In genomic region chr6:150600003-150600301, GRCh38 we compare ENCODE assay signal across 9 cellular contexts. TPM values are rescaled to one million over a fixed set of nuclear protein-coding genes. Genes with fewer than 3 reads are reported as not detected.
A peak's percentile ranks its signal among the peaks of the same experiment; 100 is the strongest.
DNase-seq lines count a peak whose midpoint lies in the region; ATAC-seq and TF ChIP-seq lines count a peak whose summit lies in the region.
"Had no signal": no experiment of that assay in that cellular context is flagged by ENCODE, and none has a peak within 500 bp of the region (broad histone marks: within the 10 kb centered on the region; RNA-seq: fewer than 3 reads in every experiment).

No MANE protein-coding gene starts in this region.

- H3K27me3 ChIP-seq in BLaER1 treated with 17β-estradiol and CSF1 and Interleukin-3, amounts not matched to agents 10 nM and 100 nM, result peaks cover 44 to 89% (median 51%) of the 10 kb centered on the region in 11 experiments
- H3K27me3 ChIP-seq in mucosa of stomach (ENCODE audit: control insufficient read depth, insufficient read depth, low read length), result no peaks in the 10 kb centered on the region
- H3K27me3 ChIP-seq in BE2C, result peaks cover 58% of the 10 kb centered on the region

- peak overlapping the region in 8 of 11 experiments; percentile 15 to 55 (median 28); a peak in 8 of 22 replicates for H3K27ac ChIP-seq in BLaER1 treated with 17β-estradiol and CSF1 and Interleukin-3, amounts not matched to agents 10 nM and 100 nM

- peaks cover 6% of the 10 kb centered on the region for H3K36me3 Mint-ChIP-seq in central memory CD8-positive, alpha-beta T cell (ENCODE audit: insufficient read depth)

- peak overlapping the region; percentile 62 to 80 (median 74) for H3K4me3 ChIP-seq in BLaER1 treated with 17β-estradiol and CSF1 and Interleukin-3, amounts not matched to agents 10 nM and 100 nM
- H3K4me3 ChIP-seq in mucosa of stomach (ENCODE audit: low read length), result peak overlapping the region; percentile 58
- H3K4me3 ChIP-seq in BE2C (ENCODE audit: low read depth, low read length), result no peak overlapping the region

- peak overlapping the region; percentile 58 to 80 (median 66) for H3K9ac ChIP-seq in BLaER1 treated with 17β-estradiol and CSF1 and Interleukin-3, amounts not matched to agents 10 nM and 100 nM
- H3K9ac ChIP-seq in mucosa of stomach (ENCODE audit: low read length), result peak overlapping the region; percentile 67

- peaks cover 0 to 24% (median 0%) of the 10 kb centered on the region in 11 experiments; a peak in 5 of 22 replicates for H4K20me1 ChIP-seq in BLaER1 treated with 17β-estradiol and CSF1 and Interleukin-3, amounts not matched to agents 10 nM and 100 nM

- peak overlapping the region; percentile 94 to 100 (median 99) for H3K4me2 ChIP-seq in BLaER1 treated with 17β-estradiol and CSF1 and Interleukin-3, amounts not matched to agents 10 nM and 100 nM

- H3K4me1 Mint-ChIP-seq in central memory CD8-positive, alpha-beta T cell, result peaks cover 18% of the 10 kb centered on the region

- no peaks in the 10 kb centered on the region for H3K27me3 Mint-ChIP-seq in central memory CD8-positive, alpha-beta T cell

- H3K9me3 Mint-ChIP-seq in central memory CD8-positive, alpha-beta T cell, result no peaks in the 10 kb centered on the region
- H3K9me3 Mint-ChIP-seq: dendritic cell treated with granulocyte-macrophage colony-stimulating factor and Interleukin-4, amounts not matched to agents 40 ng/mL and 50 ng/mL, for 4 days had no signal

- H3K4me3 Mint-ChIP-seq in central memory CD8-positive, alpha-beta T cell, result peak overlapping the region; percentile 88

- no peak for TF ChIP-seq CTCF in BE2C (IDR thresholded peaks at IDR 0.05; ENCODE audit: low read depth, low read length)

- peaks cover 0 to 11% (median 6%) of the 10 kb centered on the region in 10 experiments; a peak in 6 of 20 replicates for H3K4me1 ChIP-seq in BLaER1 treated with 17β-estradiol and CSF1 and Interleukin-3, amounts not matched to agents 10 nM and 100 nM
- H3K4me1 ChIP-seq in mucosa of stomach (ENCODE audit: control insufficient read depth, insufficient read depth, low read length) (no peaks in the 10 kb centered on the region), BE2C (no peaks in the 10 kb centered on the region)

- H3K36me3 ChIP-seq in BLaER1 treated with 17β-estradiol and CSF1 and Interleukin-3, amounts not matched to agents 10 nM and 100 nM, result no peaks in the 10 kb centered on the region
- H3K36me3 ChIP-seq in mucosa of stomach (ENCODE audit: control insufficient read depth, insufficient read depth, low read length) (no peaks in the 10 kb centered on the region), BE2C (no peaks in the 10 kb centered on the region)

- peak; percentile 24 for ATAC-seq in HG02943 (IDR thresholded peaks at IDR 0.05; ENCODE audit: low read depth, unreplicated experiment)
- no peak for ATAC-seq in central memory CD8-positive, alpha-beta T cell (replicated peaks; ENCODE audit: extremely low read depth, poor library complexity, severe bottlenecking)

- H3K27ac Mint-ChIP-seq in central memory CD8-positive, alpha-beta T cell (ENCODE audit: low read depth), result peak overlapping the region; percentile 82
- H3K27ac Mint-ChIP-seq: dendritic cell treated with granulocyte-macrophage colony-stimulating factor and Interleukin-4, amounts not matched to agents 40 ng/mL and 50 ng/mL, for 4 days had no signal

- no peak for DNase-seq in central memory CD8-positive, alpha-beta T cell (ENCODE audit: low spot score in 2 of 2)
- DNase-seq in NCI-H2029 treated with DMSO at 0.1 percent for 48 hours (lab: John Stamatoyannopoulos, UW) (no peak), amygdala (lab: John Stamatoyannopoulos, UW) (no peak), BE2C (no peak)
- no peak for DNase-seq in activated CD4-positive, CD25-positive, alpha-beta regulatory T cell treated with anti-CD3 and anti-CD28 coated beads, Interleukin-2, amount 50 U/mL, for 72 hours

- no peaks in the 10 kb centered on the region for H3K9me3 ChIP-seq in BLaER1 treated with 17β-estradiol and CSF1 and Interleukin-3, amounts not matched to agents 10 nM and 100 nM (replicated peaks in 1 of 11)
- H3K9me3 ChIP-seq in mucosa of stomach (ENCODE audit: control insufficient read depth, low read length), result no peaks in the 10 kb centered on the region
- H3K9me3 ChIP-seq in BE2C, result no peaks in the 10 kb centered on the region; the same call in 1 of the 2 replicates

RNA-seq across cellular contexts. Expression of gene PLEKHG1, which starts 0.3 kb away (rescaled TPM):
- not detected for polyA plus RNA-seq in BE2C (2012; ENCODE audit: insufficient read depth, insufficient read length, low read depth)
